8 cellular contexts compared by ENCODE assay signal in the genomic region with DNA sequence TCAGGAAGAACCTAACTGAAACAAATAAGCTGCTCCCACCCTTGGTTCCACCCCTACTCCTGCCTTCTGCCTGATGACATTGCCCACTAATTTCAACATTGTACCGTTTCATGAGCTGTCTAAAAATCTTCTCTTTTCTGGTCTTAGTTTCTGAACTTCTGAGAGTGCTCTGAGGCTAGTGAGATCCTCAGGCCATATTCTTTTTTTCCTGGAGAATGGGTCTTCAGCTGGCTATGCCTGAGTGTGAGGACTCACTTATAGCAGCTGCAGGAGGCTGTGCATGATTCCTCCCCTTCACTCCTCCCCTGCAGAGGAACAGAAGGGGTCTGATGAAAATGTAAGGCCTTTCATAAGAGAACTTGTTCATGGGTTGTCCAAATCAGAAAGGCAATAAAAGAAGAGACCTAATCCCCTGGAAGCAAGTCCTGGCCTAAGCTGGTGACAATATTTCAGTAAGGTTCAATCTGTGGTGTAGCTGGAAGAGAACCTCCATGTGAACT. TPM values are rescaled to one million over a fixed set of nuclear protein-coding genes. Genes with fewer than 3 reads are reported as not detected.
"Had no signal": no experiment of that assay in that cellular context is flagged by ENCODE, and none has a peak within 500 bp of the region (broad histone marks: within the 10 kb centered on the region; RNA-seq: fewer than 3 reads in every experiment).

No MANE protein-coding gene starts in this region.

- H3K4me3 Mint-ChIP-seq: dendritic cell treated with granulocyte-macrophage colony-stimulating factor and Interleukin-4, amounts not matched to agents 40 ng/mL and 50 ng/mL, for 4 days; stimulated activated naive B cell treated with anti-CD40 and anti-IgM and Interleukin-4, amounts not matched to agents 10 μg/mL and 1 μg/mL and 100 μg/mL, for 72 hours had no signal

- H3K27me3 ChIP-seq: tibial artery had no signal

- H3K36me3 Mint-ChIP-seq: stimulated activated naive B cell treated with anti-CD40 and anti-IgM and Interleukin-4, amounts not matched to agents 10 μg/mL and 1 μg/mL and 100 μg/mL, for 72 hours had no signal

- ATAC-seq: stimulated activated naive B cell treated with anti-CD40 and anti-IgM and Interleukin-4, amounts not matched to agents 10 μg/mL and 1 μg/mL and 100 μg/mL, for 72 hours had no signal

- H3K9me3 Mint-ChIP-seq: dendritic cell treated with granulocyte-macrophage colony-stimulating factor and Interleukin-4, amounts not matched to agents 40 ng/mL and 50 ng/mL, for 4 days; stimulated activated naive B cell treated with anti-CD40 and anti-IgM and Interleukin-4, amounts not matched to agents 10 μg/mL and 1 μg/mL and 100 μg/mL, for 72 hours had no signal

- DNase-seq: erythroblast; small intestine; stimulated activated naive B cell treated with anti-CD40 and anti-IgM and Interleukin-4, amounts not matched to agents 10 μg/mL and 1 μg/mL and 100 μg/mL, for 72 hours; tibial artery had no signal

- H3K4me1 ChIP-seq: prostate gland had no signal

- FAIRE-seq: small intestine had no signal

- H3K9me3 ChIP-seq: prostate gland, tibial artery had no signal

- H3K27ac ChIP-seq: prostate gland had no signal

- H3K36me3 ChIP-seq: prostate gland had no signal

- H3K4me3 ChIP-seq: prostate gland, tibial artery had no signal

- H3K27ac Mint-ChIP-seq: dendritic cell treated with granulocyte-macrophage colony-stimulating factor and Interleukin-4, amounts not matched to agents 40 ng/mL and 50 ng/mL, for 4 days; stimulated activated naive B cell treated with anti-CD40 and anti-IgM and Interleukin-4, amounts not matched to agents 10 μg/mL and 1 μg/mL and 100 μg/mL, for 72 hours had no signal

- H3K4me1 Mint-ChIP-seq: stimulated activated naive B cell treated with anti-CD40 and anti-IgM and Interleukin-4, amounts not matched to agents 10 μg/mL and 1 μg/mL and 100 μg/mL, for 72 hours had no signal

RNA-seq across cellular contexts. Expression of a gene that starts 11.1 kb away (rescaled TPM):
- total RNA-seq: bronchial epithelial cell had no signal
- polyA plus RNA-seq: neural cell had no signal

RNA-seq across cellular contexts. Expression of a gene that starts 17.0 kb away (rescaled TPM):
- total RNA-seq: bronchial epithelial cell had no signal
- polyA plus RNA-seq: neural cell had no signal

RNA-seq across cellular contexts. Expression of a gene that starts 23.7 kb away (rescaled TPM):
- polyA plus RNA-seq: neural cell had no signal

RNA-seq across cellular contexts. Expression of a gene that starts 24.0 kb away (rescaled TPM):
- total RNA-seq: bronchial epithelial cell had no signal
- polyA plus RNA-seq: neural cell had no signal

RNA-seq across cellular contexts. Expression of a gene that starts 28.1 kb away (rescaled TPM):
- polyA plus RNA-seq: neural cell had no signal
